In genomic region chr11:3981084-3981633, GRCh38 we compare ENCODE assay signal across 18 cellular contexts.
"Had no signal": no experiment of that assay in that cellular context is flagged by ENCODE, and none has a peak within 500 bp of the region (broad histone marks: within the 10 kb centered on the region; RNA-seq: fewer than 3 reads in every experiment).

No MANE protein-coding gene starts in this region.

- H3K9me3 Mint-ChIP-seq: activated CD4-positive, alpha-beta T cell treated with anti-CD3 and anti-CD28 coated beads, Interleukin-2, amount 10 ng/mL, durations not matched to agents 24 days and 14 days; activated naive CD4-positive, alpha-beta T cell treated with anti-CD3 and anti-CD28 coated beads, Interleukin-2, amount 50 U/mL, for 24 hours; natural killer cell treated with Interleukin-12 subunit alpha and Interleukin-12 subunit beta and Interleukin-15 and Interleukin-18, amount 100 ng/mL, for 72 hours; T-cell had no signal

- H3K27ac ChIP-seq: lower lobe of right lung, neutrophil, pancreas, spleen, tibial artery had no signal

- H3K9me3 ChIP-seq: lower lobe of right lung, neutrophil, pancreas, spleen, tibial artery had no signal

- H3K27ac Mint-ChIP-seq: activated naive CD4-positive, alpha-beta T cell treated with anti-CD3 and anti-CD28 coated beads, Interleukin-2, amount 50 U/mL, for 24 hours had no signal

- DNase-seq: activated CD4-positive, alpha-beta T cell treated with anti-CD3 and anti-CD28 coated beads, Interleukin-2, amount 10 ng/mL, durations not matched to agents 24 days and 14 days; activated CD8-positive, alpha-beta memory T cell treated with anti-CD3 and anti-CD28 coated beads, Interleukin-2, amount 50 U/mL, for 4 hours; activated gamma-delta T cell; activated T-cell treated with anti-CD3 and anti-CD28 coated beads, Interleukin-2, amount 50 U/mL, for 48 hours; effector CD4-positive, alpha-beta T cell; hippocampal formation; left cardiac atrium; lower lobe of right lung; pancreas; spleen; stimulated activated naive CD4-positive, alpha-beta T cell; substantia nigra; T-cell; T1000; tibial artery had no signal

- H3K4me3 ChIP-seq: lower lobe of right lung, pancreas, spleen, tibial artery had no signal

- H3K27me3 Mint-ChIP-seq: activated CD4-positive, alpha-beta T cell treated with anti-CD3 and anti-CD28 coated beads, Interleukin-2, amount 10 ng/mL, durations not matched to agents 24 days and 14 days; activated naive CD4-positive, alpha-beta T cell treated with anti-CD3 and anti-CD28 coated beads, Interleukin-2, amount 50 U/mL, for 24 hours; natural killer cell treated with Interleukin-12 subunit alpha and Interleukin-12 subunit beta and Interleukin-15 and Interleukin-18, amount 100 ng/mL, for 72 hours; T-cell had no signal

- H3K4me1 ChIP-seq: lower lobe of right lung had no signal

- H3K4me3 Mint-ChIP-seq: activated CD4-positive, alpha-beta T cell treated with anti-CD3 and anti-CD28 coated beads, Interleukin-2, amount 10 ng/mL, durations not matched to agents 24 days and 14 days; natural killer cell treated with Interleukin-12 subunit alpha and Interleukin-12 subunit beta and Interleukin-15 and Interleukin-18, amount 100 ng/mL, for 72 hours; T-cell had no signal

- ATAC-seq: left cardiac atrium; lower lobe of right lung; natural killer cell treated with Interleukin-12 subunit alpha and Interleukin-12 subunit beta and Interleukin-15 and Interleukin-18, amount 100 ng/mL, for 72 hours; pancreas; T-cell had no signal

- H3K27me3 ChIP-seq: neutrophil, pancreas, spleen, tibial artery had no signal

- H3K36me3 ChIP-seq: lower lobe of right lung, neutrophil, pancreas, tibial artery had no signal

- H3K36me3 Mint-ChIP-seq: natural killer cell treated with Interleukin-12 subunit alpha and Interleukin-12 subunit beta and Interleukin-15 and Interleukin-18, amount 100 ng/mL, for 72 hours had no signal
